In the genomic region with DNA sequence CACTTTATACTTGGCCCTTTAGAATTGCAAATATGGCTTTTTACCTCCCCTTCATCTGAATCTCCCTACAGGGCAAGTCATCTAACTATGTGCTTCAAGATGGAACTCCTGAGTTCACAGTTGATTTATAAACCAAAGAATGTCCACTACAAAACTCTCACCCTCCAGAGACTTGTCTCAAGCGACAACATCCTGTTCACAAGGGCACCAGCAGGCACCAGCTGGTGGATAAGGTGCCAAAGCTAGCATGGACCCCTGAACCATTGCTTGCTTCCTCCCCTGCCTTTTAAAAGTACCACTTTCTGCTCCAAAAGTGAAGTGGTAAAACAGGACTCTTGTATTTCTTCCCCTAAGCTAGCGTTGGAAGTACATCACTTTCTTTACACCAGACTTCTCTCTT, we compare ENCODE assay signal across 1 cellular context.
TF ChIP-seq lines count a peak whose summit lies in the region.

No MANE protein-coding gene starts in this region.

TF ChIP-seq in IMR-90, 13 proteins besides CTCF, POLR2A, EP300 and RAD21 (continued from another document):
- no peak for TF ChIP-seq FOS (IDR thresholded peaks at IDR 0.05; ENCODE audit: low read depth, low read length)
- no peak for TF ChIP-seq MAFK (IDR thresholded peaks at IDR 0.05; ENCODE audit: low read depth, low read length)
- no peak for TF ChIP-seq SMC3 (IDR thresholded peaks at IDR 0.05; ENCODE audit: low read depth, low read length)
- no peak for TF ChIP-seq RCOR1 (IDR thresholded peaks at IDR 0.05; ENCODE audit: insufficient replicate concordance, low read length)
- TF ChIP-seq, protein P1, sequence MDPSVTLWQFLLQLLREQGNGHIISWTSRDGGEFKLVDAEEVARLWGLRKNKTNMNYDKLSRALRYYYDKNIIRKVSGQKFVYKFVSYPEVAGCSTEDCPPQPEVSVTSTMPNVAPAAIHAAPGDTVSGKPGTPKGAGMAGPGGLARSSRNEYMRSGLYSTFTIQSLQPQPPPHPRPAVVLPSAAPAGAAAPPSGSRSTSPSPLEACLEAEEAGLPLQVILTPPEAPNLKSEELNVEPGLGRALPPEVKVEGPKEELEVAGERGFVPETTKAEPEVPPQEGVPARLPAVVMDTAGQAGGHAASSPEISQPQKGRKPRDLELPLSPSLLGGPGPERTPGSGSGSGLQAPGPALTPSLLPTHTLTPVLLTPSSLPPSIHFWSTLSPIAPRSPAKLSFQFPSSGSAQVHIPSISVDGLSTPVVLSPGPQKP (IDR thresholded peaks at IDR 0.05; ENCODE audit: borderline replicate concordance, low read depth, low read length) = no peak
- no peak for TF ChIP-seq MAZ (IDR thresholded peaks at IDR 0.05; ENCODE audit: borderline replicate concordance, low read depth, low read length)
- no peak for TF ChIP-seq RFX5 (IDR thresholded peaks at IDR 0.05; ENCODE audit: low read depth, low read length)
- no peak for TF ChIP-seq BHLHE40 (IDR thresholded peaks at IDR 0.05; ENCODE audit: low read depth, low read length)
